ENCODE assay signal across 8 cellular contexts in genomic region chr4:54233128-54233696, GRCh38. TPM values are rescaled to one million over a fixed set of nuclear protein-coding genes. Genes with fewer than 3 reads are reported as not detected.
DNase-seq lines count a peak whose midpoint lies in the region; ATAC-seq and TF ChIP-seq lines count a peak whose summit lies in the region.

No MANE protein-coding gene starts in this region.

- peak overlapping the region; percentile 98 for H3K4me3 ChIP-seq in fibroblast of pulmonary artery (replicated peaks; ENCODE audit: low read depth, low read length)

- H3K4me1 Mint-ChIP-seq in activated T-helper 2 cell treated with anti-CD3 and anti-CD28 coated beads, Interferon-gamma antibody, Interleukin-2, Interleukin-4, amounts not matched to agents 10 μg/mL and 5 μg/mL and 100 μg/mL, durations not matched to agents 14 hours and 24 hours and 36 hours (ENCODE audit: low read depth), result peaks cover 20% of the 10 kb centered on the region
- peaks cover 24% of the 10 kb centered on the region for H3K4me1 Mint-ChIP-seq in nephron

- intact Hi-C loops in activated T-helper 2 cell treated with anti-CD3 and anti-CD28 coated beads, Interferon-gamma antibody, Interleukin-2, Interleukin-4, amounts not matched to agents 10 μg/mL and 5 μg/mL and 100 μg/mL, durations not matched to agents 14 hours and 24 hours and 36 hours (cut with micrococcal nuclease), result loop anchor here (1.0 to 10.0 kb wide), 4 partner anchors 325 to 1856 kb away; partner anchors contain the start of gene FIP1L1

- peak overlapping the region; percentile 41 for H3K4me3 Mint-ChIP-seq in activated T-helper 2 cell treated with anti-CD3 and anti-CD28 coated beads, Interferon-gamma antibody, Interleukin-2, Interleukin-4, amounts not matched to agents 10 μg/mL and 5 μg/mL and 100 μg/mL, durations not matched to agents 14 hours and 24 hours and 36 hours (ENCODE audit: low read depth)
- H3K4me3 Mint-ChIP-seq in nephron, result peak overlapping the region; percentile 92 to 95 (median 95)

- TF ChIP-seq RAD21 in Ishikawa (IDR thresholded peaks at IDR 0.05; ENCODE audit: low read depth), result peak; percentile 76

- peaks cover 56% of the 10 kb centered on the region for H3K27me3 Mint-ChIP-seq in activated T-helper 2 cell treated with anti-CD3 and anti-CD28 coated beads, Interferon-gamma antibody, Interleukin-2, Interleukin-4, amounts not matched to agents 10 μg/mL and 5 μg/mL and 100 μg/mL, durations not matched to agents 14 hours and 24 hours and 36 hours (ENCODE audit: low read depth)
- peaks cover 59% of the 10 kb centered on the region for H3K27me3 Mint-ChIP-seq in nephron (ENCODE audit: low read depth)

- peak; percentile 82 for ATAC-seq in GM21576 (IDR thresholded peaks at IDR 0.05; ENCODE audit: unreplicated experiment)

- TF ChIP-seq CTCF in fibroblast of pulmonary artery (IDR thresholded peaks at IDR 0.05; ENCODE audit: low read length, missing control alignments) (peak; percentile 55), nephron (IDR thresholded peaks at IDR 0.05; ENCODE audit: unreplicated experiment in 3 of 3) (peak; percentile 59 to 77 (median 74))

- H3K27ac Mint-ChIP-seq in activated T-helper 2 cell treated with anti-CD3 and anti-CD28 coated beads, Interferon-gamma antibody, Interleukin-2, Interleukin-4, amounts not matched to agents 10 μg/mL and 5 μg/mL and 100 μg/mL, durations not matched to agents 14 hours and 24 hours and 36 hours, result no peak overlapping the region
- peak overlapping the region; percentile 93 to 99 (median 98) for H3K27ac Mint-ChIP-seq in nephron

- DNase-seq in DMS153 treated with DMSO at 0.1 percent for 48 hours (lab: John Stamatoyannopoulos, UW; ENCODE audit: unreplicated experiment) (peak; percentile 64), RPMI8226 (peak; percentile 78), fibroblast of pulmonary artery (ENCODE audit: low read depth) (peak; percentile 80)
- DNase-seq in activated T-helper 2 cell treated with anti-CD3 and anti-CD28 coated beads, Interferon-gamma antibody, Interleukin-2, Interleukin-4, amounts not matched to agents 10 μg/mL and 5 μg/mL and 100 μg/mL, durations not matched to agents 14 hours and 24 hours and 36 hours (ENCODE audit: low spot score), result peak; percentile 64
- DNase-seq in stimulated activated naive CD4-positive, alpha-beta T cell treated with Interleukin-2 at 50 U/mL for 16 hours (lab: John Stamatoyannopoulos, UW), result peak; percentile 65

- H3K36me3 Mint-ChIP-seq in activated T-helper 2 cell treated with anti-CD3 and anti-CD28 coated beads, Interferon-gamma antibody, Interleukin-2, Interleukin-4, amounts not matched to agents 10 μg/mL and 5 μg/mL and 100 μg/mL, durations not matched to agents 14 hours and 24 hours and 36 hours (ENCODE audit: low read depth), result no peaks in the 10 kb centered on the region
- peaks cover 66% of the 10 kb centered on the region for H3K36me3 Mint-ChIP-seq in nephron (ENCODE audit: low read depth)

- no peak for TF ChIP-seq EP300 in Ishikawa (IDR thresholded peaks at IDR 0.05; ENCODE audit: borderline replicate concordance)

- H3K9me3 Mint-ChIP-seq in activated T-helper 2 cell treated with anti-CD3 and anti-CD28 coated beads, Interferon-gamma antibody, Interleukin-2, Interleukin-4, amounts not matched to agents 10 μg/mL and 5 μg/mL and 100 μg/mL, durations not matched to agents 14 hours and 24 hours and 36 hours, result no peaks in the 10 kb centered on the region
- peaks cover 8% of the 10 kb centered on the region for H3K9me3 Mint-ChIP-seq in nephron

TF ChIP-seq in Ishikawa, 13 proteins besides CTCF, POLR2A, EP300 and RAD21:
- TF ChIP-seq ZBTB7A (IDR thresholded peaks at IDR 0.05; ENCODE audit: low read depth) (no peak), YY1 (IDR thresholded peaks at IDR 0.05; ENCODE audit: low read depth) (no peak), REST (IDR thresholded peaks at IDR 0.05; ENCODE audit: low read depth) (no peak), CREB1 (IDR thresholded peaks at IDR 0.05; ENCODE audit: low read depth) (no peak), FOXM1 (IDR thresholded peaks at IDR 0.05; ENCODE audit: borderline replicate concordance, low read depth) (no peak), CEBPB (IDR thresholded peaks at IDR 0.05) (no peak), MAX (IDR thresholded peaks at IDR 0.05) (no peak; the same call in 1 of the 2 replicates), TCF12 (IDR thresholded peaks at IDR 0.05; ENCODE audit: low read depth) (peak; percentile 11; the same call in 1 of the 2 replicates)

RNA-seq across cellular contexts. Expression of gene PDGFRA, which starts 4.1 kb away (rescaled TPM):
- not detected in 2 replicates for total RNA-seq in activated T-helper 2 cell treated with anti-CD3 and anti-CD28 coated beads, Interferon-gamma antibody, Interleukin-2, Interleukin-4, amounts not matched to agents 10 μg/mL and 5 μg/mL and 100 μg/mL, durations not matched to agents 14 hours and 24 hours and 36 hours

Comparison
In these comparisons a context has a peak if more than half of its experiments do, and no peak if none do; other contexts are left out.
1. Peak in every context shown above with its lines: DNase-seq, ATAC-seq and H3K4me3 ChIP-seq.